In genomic region chr9:37761511-37761910, GRCh38 we compare ENCODE assay signal across 1 cellular context.
TF ChIP-seq lines count a peak whose summit lies in the region.

No MANE protein-coding gene starts in this region.

TF ChIP-seq in SK-N-SH treated with all-trans-retinoic acid at 6 μM for 48 hours, 23 proteins besides CTCF, POLR2A, EP300 and RAD21 (continued from another document):
- TF ChIP-seq TSHZ2 (CRISPR knock-in tag; IDR thresholded peaks at IDR 0.05), result no peak
- TF ChIP-seq, protein P1, sequence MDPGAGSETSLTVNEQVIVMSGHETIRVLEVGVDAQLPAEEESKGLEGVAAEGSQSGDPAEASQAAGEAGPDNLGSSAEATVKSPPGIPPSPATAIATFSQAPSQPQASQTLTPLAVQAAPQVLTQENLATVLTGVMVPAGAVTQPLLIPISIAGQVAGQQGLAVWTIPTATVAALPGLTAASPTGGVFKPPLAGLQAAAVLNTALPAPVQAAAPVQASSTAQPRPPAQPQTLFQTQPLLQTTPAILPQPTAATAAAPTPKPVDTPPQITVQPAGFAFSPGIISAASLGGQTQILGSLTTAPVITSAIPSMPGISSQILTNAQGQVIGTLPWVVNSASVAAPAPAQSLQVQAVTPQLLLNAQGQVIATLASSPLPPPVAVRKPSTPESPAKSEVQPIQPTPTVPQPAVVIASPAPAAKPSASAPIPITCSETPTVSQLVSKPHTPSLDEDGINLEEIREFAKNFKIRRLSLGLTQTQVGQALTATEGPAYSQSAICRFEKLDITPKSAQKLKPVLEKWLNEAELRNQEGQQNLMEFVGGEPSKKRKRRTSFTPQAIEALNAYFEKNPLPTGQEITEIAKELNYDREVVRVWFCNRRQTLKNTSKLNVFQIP (CRISPR knock-in tag; IDR thresholded peaks at IDR 0.05; ENCODE audit: borderline replicate concordance, low read depth), result no peak
